In genomic region chr4:120977435-120977997, GRCh38 we compare ENCODE assay signal across 9 cellular contexts. TPM values are rescaled to one million over a fixed set of nuclear protein-coding genes. Genes with fewer than 3 reads are reported as not detected.
DNase-seq lines count a peak whose midpoint lies in the region; ATAC-seq and TF ChIP-seq lines count a peak whose summit lies in the region.
"Had no signal": no experiment of that assay in that cellular context is flagged by ENCODE, and none has a peak within 500 bp of the region (broad histone marks: within the 10 kb centered on the region; RNA-seq: fewer than 3 reads in every experiment).

No MANE protein-coding gene starts in this region.

- WGBS in sigmoid colon, 2 donors, result 62 to 67% methylated on average over 2 of the region's 2 CpGs

- H3K27ac ChIP-seq in sigmoid colon, result no peak overlapping the region

- DNase-seq in D341Med (ENCODE audit: low spot score) (peak; percentile 40), SK-MEL-5 (ENCODE audit: low read depth, low spot score) (peak; percentile 71), fibroblast of the conjunctiva (ENCODE audit: low read depth) (peak; percentile 51), stromal cell of bone marrow (ENCODE audit: low read depth) (peak; percentile 47), sigmoid colon (no peak)
- DNase-seq in activated CD4-positive, CD25-positive, alpha-beta regulatory T cell (lab: John Stamatoyannopoulos, UW), result no peak

- in situ Hi-C loops in SK-MEL-5 (cut with HindIII; ENCODE audit: low pct_unique_long_range_greater_than_20kb, low sequenced_read_pairs), result no loop called here

- no peak overlapping the region for H3K4me3 ChIP-seq in sigmoid colon

- TF ChIP-seq EP300 in sigmoid colon (IDR thresholded peaks at IDR 0.05), result no peak

- H3K36me3 ChIP-seq in sigmoid colon, result no peaks in the 10 kb centered on the region

- intact Hi-C loops in sigmoid colon (cut with DNase I), result no loop called here

- H3K4me1 ChIP-seq in sigmoid colon, result no peaks in the 10 kb centered on the region

- no peak for TF ChIP-seq POLR2A in sigmoid colon (IDR thresholded peaks at IDR 0.05)

- H3K9me3 ChIP-seq in sigmoid colon, result no peaks in the 10 kb centered on the region

- peak in 1 of 4 experiments; percentile 29 for TF ChIP-seq CTCF in sigmoid colon (IDR thresholded peaks at IDR 0.05)

- ATAC-seq in GM19025 (IDR thresholded peaks at IDR 0.05; ENCODE audit: low read depth, unreplicated experiment) (peak; percentile 63), HG03175 (IDR thresholded peaks at IDR 0.05; ENCODE audit: unreplicated experiment) (peak; percentile 80)

- H3K27me3 ChIP-seq in sigmoid colon, result no peaks in the 10 kb centered on the region

RNA-seq across cellular contexts. Expression of gene PRDM5, which starts 55.0 kb away (rescaled TPM):
- total RNA-seq in SK-MEL-5 (2014; rRNA removed; shearing (Covaris generic)), result 6.9 and 7.8 TPM in 2 replicates
- polyA plus RNA-seq in SK-MEL-5 (2015; cell fraction: cytosol; rRNA removed), result 3.9 and 4.7 TPM in 2 replicates
- polyA plus RNA-seq in SK-MEL-5 (2015; cell fraction: nucleus; rRNA removed), result 16.8 and 17.8 TPM in 2 replicates
- 10 to 100 TPM; 15.0 to 25.0 (median 22.4) TPM for total RNA-seq in sigmoid colon
- polyA plus RNA-seq in sigmoid colon, result 1 to 10 TPM; 1.8 to 3.0 (median 1.9) TPM
- total RNA-seq: T-helper 2 cell treated with Interferon-gamma antibody and Interleukin-4, amounts not matched to agents 100 ng/mL and 5 ng/mL, for 36 hours had no signal

Comparison
In these comparisons a context has a peak if more than half of its experiments do, and no peak if none do; other contexts are left out.
1. DNase-seq: peak in D341Med (single experiment), SK-MEL-5 (single experiment), fibroblast of the conjunctiva (single experiment) and stromal cell of bone marrow (single experiment); none in sigmoid colon (single experiment) and activated CD4-positive, CD25-positive, alpha-beta regulatory T cell (0 of 4).